Comparison of ENCODE assay signal across 1 cellular context in genomic region chr7:826230-826905, GRCh38.
TF ChIP-seq lines count a peak whose summit lies in the region.

No MANE protein-coding gene starts in this region.

TF ChIP-seq in H1, 55 proteins besides CTCF, POLR2A, EP300 and RAD21 (continued from another document):
- TF ChIP-seq SP4 (IDR thresholded peaks at IDR 0.05; ENCODE audit: low read length) (no peak), HDAC6 (IDR thresholded peaks at IDR 0.05; ENCODE audit: low read depth, low read length) (no peak), RBBP5 (IDR thresholded peaks at IDR 0.05; ENCODE audit: borderline replicate concordance, low read depth, low read length) (no peak), EZH2 (IDR thresholded peaks at IDR 0.05; ENCODE audit: low read depth, low read length, severe bottlenecking) (no peak), CHD2 (IDR thresholded peaks at IDR 0.05; ENCODE audit: low read length) (no peak)
